Comparison of ENCODE assay signal across 2 cellular contexts in genomic region chr5:141640698-141641097, GRCh38.
TF ChIP-seq lines count a peak whose summit lies in the region.

No MANE protein-coding gene starts in this region.

TF ChIP-seq in GM23338, 12 proteins besides CTCF, POLR2A, EP300 and RAD21:
- TF ChIP-seq JUNB (IDR thresholded peaks at IDR 0.05; ENCODE audit: unreplicated experiment): no peak
- no peak for TF ChIP-seq STAT1 (IDR thresholded peaks at IDR 0.05; ENCODE audit: unreplicated experiment)
- TF ChIP-seq ZNF114 (CRISPR knock-in tag; IDR thresholded peaks at IDR 0.05): no peak
- no peak for TF ChIP-seq EZH2 (IDR thresholded peaks at IDR 0.05; ENCODE audit: low read depth, unreplicated experiment)
- no peak for TF ChIP-seq ETS1 (IDR thresholded peaks at IDR 0.05)
- TF ChIP-seq CREB1 (CRISPR knock-in tag; IDR thresholded peaks at IDR 0.05; ENCODE audit: low read depth): no peak
- TF ChIP-seq ZNF462 (CRISPR knock-in tag; IDR thresholded peaks at IDR 0.05): no peak
- TF ChIP-seq EZH2phosphoT487 (IDR thresholded peaks at IDR 0.05; ENCODE audit: unreplicated experiment): no peak
TF ChIP-seq in GM23338: peak in this region for 0.

TF ChIP-seq in GM12878, 131 proteins besides CTCF, POLR2A, EP300 and RAD21:
- no peak for TF ChIP-seq CHD2 (IDR thresholded peaks at IDR 0.05; ENCODE audit: borderline replicate concordance, low read depth, low read length)
- TF ChIP-seq NFYA (IDR thresholded peaks at IDR 0.05; ENCODE audit: borderline replicate concordance, low read depth, low read length): no peak
- no peak for TF ChIP-seq CREB1 (IDR thresholded peaks at IDR 0.05; ENCODE audit: low read depth)
- TF ChIP-seq ETV6 (conservative IDR thresholded peaks at IDR 0.05 in 1 of 2, IDR thresholded peaks at IDR 0.05 in 1 of 2; ENCODE audit: borderline replicate concordance in 1 of 2, low read depth in 1 of 2): no peak
- TF ChIP-seq CEBPZ (IDR thresholded peaks at IDR 0.05; ENCODE audit: low read depth, low read length): no peak
- TF ChIP-seq RFX5 (IDR thresholded peaks at IDR 0.05; ENCODE audit: low read depth, low read length): no peak
- no peak for TF ChIP-seq ZZZ3 (IDR thresholded peaks at IDR 0.05; ENCODE audit: control insufficient read depth, insufficient read length, low read depth)
